In the genomic region with DNA sequence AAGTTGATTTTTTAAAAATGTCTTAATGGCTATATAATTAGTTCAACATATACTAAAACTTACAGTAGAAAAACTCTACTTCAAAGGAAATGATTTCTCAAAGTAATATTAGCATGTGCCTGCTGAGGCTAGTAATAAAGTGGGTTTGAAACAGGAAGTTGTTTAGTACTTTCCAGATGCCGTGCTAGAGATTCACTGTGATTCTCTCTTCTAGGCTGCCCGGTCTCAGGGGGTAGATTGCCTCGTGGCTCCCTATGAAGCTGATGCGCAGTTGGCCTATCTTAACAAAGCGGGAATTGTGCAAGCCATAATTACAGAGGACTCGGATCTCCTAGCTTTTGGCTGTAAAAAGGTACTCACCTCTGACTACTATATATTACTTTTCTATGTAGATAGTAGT, we compare ENCODE assay signal across 9 cellular contexts.
DNase-seq lines count a peak whose midpoint lies in the region; ATAC-seq and TF ChIP-seq lines count a peak whose summit lies in the region.
"Had no signal": no experiment of that assay in that cellular context is flagged by ENCODE, and none has a peak within 500 bp of the region (broad histone marks: within the 10 kb centered on the region; RNA-seq: fewer than 3 reads in every experiment).

No MANE protein-coding gene starts in this region.

- peaks cover 6% of the 10 kb centered on the region; the same call in 1 of the 2 replicates for H3K79me2 ChIP-seq in MM.1S (ENCODE audit: low read length)

- no peaks in the 10 kb centered on the region for H3K27me3 ChIP-seq in MM.1S (replicated peaks; ENCODE audit: insufficient read depth, low read length)
- H3K27me3 ChIP-seq: stomach had no signal

- no peaks in the 10 kb centered on the region for H3F3A ChIP-seq in MM.1S (ENCODE audit: insufficient read depth, low read length)

- no peak overlapping the region for H3K27ac ChIP-seq in MM.1S (ENCODE audit: low read length)
- H3K27ac ChIP-seq: stomach had no signal

- H3K9ac ChIP-seq in MM.1S (ENCODE audit: low read length), result no peak overlapping the region

- TF ChIP-seq CTCF in HFF-Myc (IDR thresholded peaks at IDR 0.05; ENCODE audit: low read depth, low read length, missing control alignments), result no peak
- no peak for TF ChIP-seq CTCF in foreskin fibroblast (IDR thresholded peaks at IDR 0.05; ENCODE audit: low read depth, low read length)
- no peak for TF ChIP-seq CTCF in MM.1S (IDR thresholded peaks at IDR 0.05; ENCODE audit: low read length)

- no peak overlapping the region for H3K4me2 ChIP-seq in MM.1S (ENCODE audit: low read depth, low read length)

- H3K9me3 ChIP-seq in MM.1S (replicated peaks; ENCODE audit: insufficient read depth, low read length), result no peaks in the 10 kb centered on the region
- H3K9me3 ChIP-seq: stomach had no signal

- H3K4me1 ChIP-seq in MM.1S (ENCODE audit: low read length), result no peaks in the 10 kb centered on the region
- H3K4me1 ChIP-seq: stomach had no signal

- H3K36me3 ChIP-seq in MM.1S (replicated peaks; ENCODE audit: insufficient read depth, low read length), result peaks cover 25% of the 10 kb centered on the region
- H3K36me3 ChIP-seq: stomach had no signal

- ATAC-seq in GM18867 (IDR thresholded peaks at IDR 0.05; ENCODE audit: unreplicated experiment) (peak; percentile 80), HG03565 (IDR thresholded peaks at IDR 0.05; ENCODE audit: unreplicated experiment) (peak; percentile 91), HG03439 (IDR thresholded peaks at IDR 0.05; ENCODE audit: unreplicated experiment) (no peak)
- no peak for ATAC-seq in stimulated activated naive CD8-positive, alpha-beta T cell treated with anti-CD3 and anti-CD28 coated beads, Interleukin-15, Interleukin-2, amounts not matched to agents 100 U/mL and 50 U/mL, for 24 hours

- H3K4me3 ChIP-seq in HFF-Myc (replicated peaks; ENCODE audit: low read depth, low read length) (no peak overlapping the region), foreskin fibroblast (ENCODE audit: low read depth in 1 of 2, low read length in 2 of 2) (no peak overlapping the region), MM.1S (ENCODE audit: low read length) (no peak overlapping the region)
- H3K4me3 ChIP-seq: stomach had no signal

- no peaks in the 10 kb centered on the region for H3K9me2 ChIP-seq in MM.1S (replicated peaks; ENCODE audit: insufficient read depth, low read length)

- DNase-seq in HFF-Myc (ENCODE audit: extremely low read depth, low read depth), result peak; percentile 30
- DNase-seq in foreskin fibroblast, result peak; percentile 26 to 55
- no peak for DNase-seq in stimulated activated naive CD8-positive, alpha-beta T cell treated with anti-CD3 and anti-CD28 coated beads, Interleukin-15, Interleukin-2, amounts not matched to agents 100 U/mL and 50 U/mL, for 24 hours
- DNase-seq in MM.1S, result no peak
- no peak for DNase-seq in NCI-H1048 (lab: John Stamatoyannopoulos, UW)
- DNase-seq: stomach had no signal

- H2AFZ ChIP-seq in MM.1S (ENCODE audit: low read length), result no peak overlapping the region

- H4K20me1 ChIP-seq in MM.1S (ENCODE audit: insufficient read depth, low read length), result no peaks in the 10 kb centered on the region

Comparison
In these comparisons a context has a peak if more than half of its experiments do, and no peak if none do; other contexts are left out.
1. ATAC-seq: peak in GM18867 (single experiment) and HG03565 (single experiment); none in HG03439 (single experiment) and stimulated activated naive CD8-positive, alpha-beta T cell treated with anti-CD3 and anti-CD28 coated beads, Interleukin-15, Interleukin-2, amounts not matched to agents 100 U/mL and 50 U/mL, for 24 hours (single experiment).
2. DNase-seq: peak in HFF-Myc (single experiment) and foreskin fibroblast (2 of 2); none in stimulated activated naive CD8-positive, alpha-beta T cell treated with anti-CD3 and anti-CD28 coated beads, Interleukin-15, Interleukin-2, amounts not matched to agents 100 U/mL and 50 U/mL, for 24 hours (single experiment), MM.1S (single experiment) and NCI-H1048 (single experiment).